Comparison of ENCODE assay signal across 13 cellular contexts in the genomic region with DNA sequence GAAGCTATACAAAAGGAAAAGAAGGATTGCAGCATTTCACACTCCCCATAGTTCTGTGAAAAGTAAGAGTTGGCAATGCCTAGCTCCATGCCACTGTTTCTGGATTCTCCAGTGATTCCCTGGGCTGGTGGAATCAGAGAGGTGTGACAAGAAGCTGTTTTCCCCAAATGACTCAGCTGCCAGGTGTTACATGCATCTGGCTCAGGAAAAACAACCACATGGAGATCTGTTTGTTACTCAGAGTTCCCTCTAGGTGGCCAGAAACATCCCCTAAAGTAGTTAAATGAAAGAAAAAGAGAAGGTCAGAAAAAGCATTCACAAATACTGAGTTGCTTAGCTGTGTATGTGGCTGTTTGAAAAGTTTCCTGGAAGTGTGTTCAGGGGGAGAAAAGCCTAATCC.
A peak's percentile ranks its signal among the peaks of the same experiment; 100 is the strongest.
DNase-seq lines count a peak whose midpoint lies in the region; ATAC-seq and TF ChIP-seq lines count a peak whose summit lies in the region.
"Had no signal": no experiment of that assay in that cellular context is flagged by ENCODE, and none has a peak within 500 bp of the region (broad histone marks: within the 10 kb centered on the region; RNA-seq: fewer than 3 reads in every experiment).

No MANE protein-coding gene starts in this region.

- DNase-seq in H7 (peak; percentile 72), NCI-H69 (lab: John Stamatoyannopoulos, UW) (peak; percentile 10), iPS-NIHi11 (ENCODE audit: low spot score) (peak; percentile 33), GM13976 (ENCODE audit: low spot score) (no peak), OCI-LY7 (ENCODE audit: low spot score) (no peak)
- no peak for DNase-seq in activated CD8-positive, alpha-beta memory T cell treated with anti-CD3 and anti-CD28 coated beads, Interleukin-2, amount 50 U/mL, for 48 hours
- DNase-seq: activated T-cell treated with anti-CD3 and anti-CD28 coated beads, Interleukin-2, amount 50 U/mL, for 24 hours; naive thymus-derived CD8-positive, alpha-beta T cell; NCI-H1436 treated with DMSO at 0.1 percent for 48 hours had no signal

- no peak for ATAC-seq in HG03342 (IDR thresholded peaks at IDR 0.05; ENCODE audit: unreplicated experiment)
- ATAC-seq: naive thymus-derived CD8-positive, alpha-beta T cell had no signal

- H3K27me3 ChIP-seq in H7 (ENCODE audit: control insufficient read depth, insufficient read depth, low read length), result peaks cover 1% of the 10 kb centered on the region; the same call in 1 of the 2 replicates
- H3K27me3 ChIP-seq: esophagus muscularis mucosa, vagina had no signal

- H3K9me2 ChIP-seq in OCI-LY7 (ENCODE audit: insufficient read depth, low read length), result no peaks in the 10 kb centered on the region

- H2AFZ ChIP-seq in OCI-LY7 (ENCODE audit: low read length), result no peak overlapping the region

- no peaks in the 10 kb centered on the region for H3K79me2 ChIP-seq in OCI-LY7 (ENCODE audit: insufficient read depth, low read depth, low read length)

- H3K4me2 ChIP-seq in OCI-LY7 (ENCODE audit: low read length), result no peak overlapping the region

- H3K36me3 ChIP-seq in H7 (replicated peaks; ENCODE audit: control insufficient read depth, insufficient read depth, low read length) (no peaks in the 10 kb centered on the region), OCI-LY7 (ENCODE audit: insufficient read depth, low read length) (no peaks in the 10 kb centered on the region)
- H3K36me3 ChIP-seq: esophagus muscularis mucosa, vagina had no signal

- no TSS peak for BruUV-seq in OCI-LY7 (replicated peaks; lab: Mats Ljungman, UMichigan)

- H3K4me3 ChIP-seq in H7 (ENCODE audit: insufficient read depth, low read depth, low read length) (no peak overlapping the region), OCI-LY7 (ENCODE audit: low read depth, low read length, poor library complexity, severe bottlenecking) (no peak overlapping the region)
- H3K4me3 ChIP-seq: esophagus muscularis mucosa, vagina had no signal

- intact Hi-C loops in OCI-LY7 (cut with micrococcal nuclease; ENCODE audit: unreplicated experiment), result no loop called here

- H4K20me1 ChIP-seq in OCI-LY7 (ENCODE audit: insufficient read depth, low read length), result no peaks in the 10 kb centered on the region

- no peaks in the 10 kb centered on the region for H3K9me3 ChIP-seq in OCI-LY7 (ENCODE audit: low read length)
- H3K9me3 ChIP-seq: esophagus muscularis mucosa, vagina had no signal

- H3K27ac ChIP-seq in OCI-LY7 (ENCODE audit: low read depth, low read length, poor library complexity, severe bottlenecking), result no peak overlapping the region
- H3K27ac ChIP-seq: esophagus muscularis mucosa, vagina had no signal

- no peaks in the 10 kb centered on the region for H3K4me1 ChIP-seq in OCI-LY7 (ENCODE audit: insufficient read depth, low read length, poor library complexity, severe bottlenecking)
- H3K4me1 ChIP-seq: esophagus muscularis mucosa, vagina had no signal

- CTCF ChIA-PET in OCI-LY7 (lab: Charles Lee; ENCODE audit: unreplicated experiment), result interaction anchor here (0.5 kb wide), 1 partner anchor 523 kb away, joined by 3 read pairs; no protein-coding TSS in a partner anchor

- in situ Hi-C loops in GM13976 (cut with MboI; ENCODE audit: low sequenced_read_pairs, unreplicated experiment), result no loop called here

- TF ChIP-seq CTCF in GM12873 (IDR thresholded peaks at IDR 0.05; ENCODE audit: insufficient read depth, low read depth, low read length, missing control alignments), result peak; percentile 20
- TF ChIP-seq CTCF in GM13976 (IDR thresholded peaks at IDR 0.05; ENCODE audit: borderline replicate concordance, control extremely low read depth, extremely low read depth, insufficient read depth, missing control alignments), result no peak
- TF ChIP-seq CTCF in OCI-LY7 (conservative IDR thresholded peaks at IDR 0.05; ENCODE audit: low read length), result no peak

- POLR2A ChIA-PET in OCI-LY7 (lab: Charles Lee), result interaction anchor here (0.8 kb wide), 1 partner anchor 8 kb away, joined by 4 read pairs; no protein-coding TSS in a partner anchor

Comparison
In these comparisons a context has a peak if more than half of its experiments do, and no peak if none do; other contexts are left out.
1. DNase-seq: peak in H7 (single experiment), NCI-H69 (single experiment) and iPS-NIHi11 (single experiment); none in GM13976 (single experiment), activated CD8-positive, alpha-beta memory T cell treated with anti-CD3 and anti-CD28 coated beads, Interleukin-2, amount 50 U/mL, for 48 hours (single experiment) and OCI-LY7 (single experiment).